Comparison of ENCODE assay signal across 8 cellular contexts in the genomic region with DNA sequence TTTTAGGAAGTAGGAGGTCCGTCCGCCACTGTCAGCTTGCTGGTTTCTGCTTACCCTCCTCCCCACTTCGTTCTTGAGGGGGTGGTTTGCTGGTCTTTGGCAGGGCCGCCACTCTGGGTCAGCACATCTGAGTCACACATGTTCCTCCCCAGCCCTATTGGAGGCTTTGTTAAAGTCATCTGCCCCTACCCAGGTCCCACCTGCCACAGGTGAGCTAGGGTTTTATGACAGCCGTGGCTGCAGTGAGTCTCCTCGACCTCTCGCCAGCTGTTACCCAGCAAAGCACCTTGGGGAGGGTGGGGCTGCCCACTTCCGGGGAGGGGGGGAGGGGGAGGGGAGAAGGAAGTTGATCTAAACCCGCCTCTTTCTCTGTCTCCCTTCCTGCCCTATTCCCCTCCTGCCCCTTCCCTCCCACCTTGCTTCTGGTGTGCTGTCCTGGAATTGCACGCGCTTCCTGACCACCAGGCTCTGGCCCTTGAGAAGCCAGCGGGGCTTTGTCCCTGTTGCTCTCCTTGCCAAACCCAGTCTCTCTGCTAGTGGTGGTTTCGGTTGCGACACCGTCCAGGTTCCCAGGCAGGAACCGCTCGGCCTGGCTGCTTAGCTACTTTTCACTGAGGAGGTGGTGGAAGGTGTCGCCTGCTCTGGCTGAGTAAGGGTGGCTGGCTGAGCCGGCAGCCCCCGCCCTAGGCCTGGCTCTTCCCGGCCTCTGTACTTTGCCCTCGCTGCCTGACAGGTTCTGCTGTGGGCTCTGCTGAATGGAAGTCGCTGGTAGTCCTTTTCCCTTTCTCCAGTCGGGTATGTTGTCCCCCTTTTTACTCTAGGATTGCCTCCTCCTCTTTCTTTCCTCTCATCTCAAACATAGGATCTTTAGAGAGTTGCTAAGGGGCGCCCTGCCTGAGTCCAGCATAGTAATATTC. TPM values are rescaled to one million over a fixed set of nuclear protein-coding genes. Genes with fewer than 3 reads are reported as not detected.
DNase-seq lines count a peak whose midpoint lies in the region; ATAC-seq, FAIRE-seq and TF ChIP-seq lines count a peak whose summit lies in the region.

No MANE protein-coding gene starts in this region.

- peak; percentile 65 for ATAC-seq in HG03439 (IDR thresholded peaks at IDR 0.05; ENCODE audit: unreplicated experiment)

- H3K4me3 ChIP-seq in Peyer's patch (peak overlapping the region; percentile 31 to 56 (median 48)), left ventricle myocardium inferior (peak overlapping the region; percentile 58), skeletal muscle cell (ENCODE audit: low read depth, low read length) (no peak overlapping the region)

- TF ChIP-seq POLR2A in Peyer's patch (IDR thresholded peaks at IDR 0.05), result peak; percentile 26 to 71
- no peak for TF ChIP-seq POLR2A in H54 (IDR thresholded peaks at IDR 0.05; ENCODE audit: low read depth, low read length)

- CTCF ChIA-PET in activated naive CD4-positive, alpha-beta T cell treated with anti-CD3 and anti-CD28 coated beads for 36 hours (lab: Charles Lee), result interaction anchor here (0.6 to 1.0 kb wide), 4 partner anchors 13 to 419 kb away, joined by 3 to 5 read pairs (median 3); no protein-coding TSS in a partner anchor

- H3K4me3 Mint-ChIP-seq in activated naive CD4-positive, alpha-beta T cell treated with anti-CD3 and anti-CD28 coated beads for 36 hours, result peak overlapping the region; percentile 83

- peaks cover 79% of the 10 kb centered on the region for H3K4me1 Mint-ChIP-seq in activated naive CD4-positive, alpha-beta T cell treated with anti-CD3 and anti-CD28 coated beads for 36 hours (ENCODE audit: low read depth)

- peaks cover 0 to 8% (median 0%) of the 10 kb centered on the region in 3 donors for H3K36me3 ChIP-seq in Peyer's patch
- H3K36me3 ChIP-seq in left ventricle myocardium inferior, result peaks cover 4% of the 10 kb centered on the region

- H3K27me3 ChIP-seq in Peyer's patch, result no peaks in the 10 kb centered on the region
- no peaks in the 10 kb centered on the region for H3K27me3 ChIP-seq in left ventricle myocardium inferior (ENCODE audit: low read depth)

- FAIRE-seq in H54 (lab: Jason Lieb, UNC), result no peak

- H3K9me3 Mint-ChIP-seq in activated naive CD4-positive, alpha-beta T cell treated with anti-CD3 and anti-CD28 coated beads for 36 hours, result no peaks in the 10 kb centered on the region

- H3K9me3 ChIP-seq in Peyer's patch (no peaks in the 10 kb centered on the region), left ventricle myocardium inferior (replicated peaks) (no peaks in the 10 kb centered on the region)

- H3K4me1 ChIP-seq in Peyer's patch, result peaks cover 5 to 55% (median 10%) of the 10 kb centered on the region in 4 donors
- H3K4me1 ChIP-seq in left ventricle myocardium inferior, result peaks cover 81% of the 10 kb centered on the region

- H3K27ac Mint-ChIP-seq in activated naive CD4-positive, alpha-beta T cell treated with anti-CD3 and anti-CD28 coated beads for 36 hours, result peak overlapping the region; percentile 87

- DNase-seq in NCI-H748 (lab: John Stamatoyannopoulos, UW; ENCODE audit: unreplicated experiment) (peak; percentile 47), NCI-H748 treated with DMSO at 0.1 percent for 48 hours (lab: John Stamatoyannopoulos, UW) (no peak), Peyer's patch (peak; percentile 72 to 89 (median 88)), left ventricle myocardium inferior (peak; percentile 44), skeletal muscle cell (ENCODE audit: low read depth) (peak; percentile 47), H54 (ENCODE audit: insufficient read length, low spot score) (no peak)
- DNase-seq in activated naive CD4-positive, alpha-beta T cell treated with anti-CD3 and anti-CD28 coated beads for 36 hours, result peak; percentile 78

- TF ChIP-seq CTCF in Peyer's patch (IDR thresholded peaks at IDR 0.05) (peak in 2 of 6 experiments; percentile 11 to 21), left ventricle myocardium inferior (IDR thresholded peaks at IDR 0.05; ENCODE audit: borderline replicate concordance) (no peak)

- peaks cover 5% of the 10 kb centered on the region for H3K36me3 Mint-ChIP-seq in activated naive CD4-positive, alpha-beta T cell treated with anti-CD3 and anti-CD28 coated beads for 36 hours (ENCODE audit: low read depth)

- intact Hi-C loops in activated naive CD4-positive, alpha-beta T cell treated with anti-CD3 and anti-CD28 coated beads for 36 hours (cut with micrococcal nuclease), result loop anchor here (2.0 to 5.0 kb wide), 2 partner anchors 22 to 46 kb away; no protein-coding TSS in a partner anchor
- intact Hi-C loops in left ventricle myocardium inferior (cut with micrococcal nuclease), result no loop called here

- no peaks in the 10 kb centered on the region for H3K27me3 Mint-ChIP-seq in activated naive CD4-positive, alpha-beta T cell treated with anti-CD3 and anti-CD28 coated beads for 36 hours (ENCODE audit: low read depth)

- H3K27ac ChIP-seq in Peyer's patch, result peak overlapping the region; percentile 79 to 95 (median 88)
- peak overlapping the region; percentile 80 for H3K27ac ChIP-seq in left ventricle myocardium inferior (replicated peaks)

RNA-seq across cellular contexts. Expression of a gene that starts 28.5 kb away (rescaled TPM):
- under 1 TPM in 2 of 4 donors, not detected in 2; 0.57 to 0.67 TPM for total RNA-seq in Peyer's patch
- total RNA-seq in activated naive CD4-positive, alpha-beta T cell treated with anti-CD3 and anti-CD28 coated beads for 36 hours, result under 1 TPM; 0.17 to 0.19 TPM
- total RNA-seq in left ventricle myocardium inferior, result 10.5 TPM

RNA-seq across cellular contexts. Expression of a gene that starts 49.5 kb away (rescaled TPM):
- total RNA-seq in Peyer's patch (10 to 100 TPM; 34.7 to 82.9 (median 72.1) TPM), left ventricle myocardium inferior (36.6 TPM)
- 10 to 100 TPM; 15.8 to 17.6 TPM for total RNA-seq in activated naive CD4-positive, alpha-beta T cell treated with anti-CD3 and anti-CD28 coated beads for 36 hours

RNA-seq across cellular contexts. Expression of a gene that starts 50.4 kb away (rescaled TPM):
- 10 to 100 TPM; 46.2 to 80.0 (median 57.1) TPM for total RNA-seq in Peyer's patch
- total RNA-seq in activated naive CD4-positive, alpha-beta T cell treated with anti-CD3 and anti-CD28 coated beads for 36 hours, result 10 to 100 TPM; 10.3 to 13.2 TPM
- total RNA-seq in left ventricle myocardium inferior, result 19.7 TPM

Comparison
In these comparisons a context has a peak if more than half of its experiments do, and no peak if none do; other contexts are left out.
1. DNase-seq: peak in NCI-H748 (single experiment), Peyer's patch (3 of 3), activated naive CD4-positive, alpha-beta T cell treated with anti-CD3 and anti-CD28 coated beads for 36 hours (single experiment), left ventricle myocardium inferior (single experiment) and skeletal muscle cell (single experiment); none in NCI-H748 treated with DMSO at 0.1 percent for 48 hours (single experiment) and H54 (single experiment).